In the genomic region with DNA sequence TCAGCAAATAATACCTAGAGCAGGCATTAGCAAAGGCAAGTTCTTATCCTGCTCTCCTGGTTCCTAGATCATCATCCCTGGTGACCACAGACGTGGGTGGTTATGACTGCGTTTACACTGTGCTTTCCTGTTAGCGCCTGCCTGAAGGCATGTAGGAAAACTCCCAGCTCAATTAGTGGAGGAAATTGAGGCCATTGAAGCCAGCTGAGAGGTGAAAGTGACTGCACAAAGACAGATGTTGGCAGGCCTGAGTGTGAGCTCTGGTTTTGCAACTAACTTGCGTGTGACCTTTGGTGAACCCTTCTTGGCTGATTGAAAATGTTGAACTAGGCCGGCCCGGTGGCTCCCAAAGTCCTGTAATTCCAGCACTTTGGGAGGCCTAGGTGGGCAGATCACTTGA, we compare ENCODE assay signal across 11 cellular contexts. TPM values are rescaled to one million over a fixed set of nuclear protein-coding genes. Genes with fewer than 3 reads are reported as not detected.
DNase-seq lines count a peak whose midpoint lies in the region; ATAC-seq and TF ChIP-seq lines count a peak whose summit lies in the region.
"Had no signal": no experiment of that assay in that cellular context is flagged by ENCODE, and none has a peak within 500 bp of the region (broad histone marks: within the 10 kb centered on the region; RNA-seq: fewer than 3 reads in every experiment).

No MANE protein-coding gene starts in this region.

- WGBS in mesendoderm (ENCODE audit: extremely low coverage, insufficient coverage, low lambda C conversion rate), result no CpG with 5 or more reads among the region's 6 CpGs

- no peaks in the 10 kb centered on the region for H3K79me2 ChIP-seq in mesendoderm (ENCODE audit: control insufficient read depth, insufficient read depth, low read length)

- H3K9me3 Mint-ChIP-seq in stimulated activated naive B cell treated with anti-CD40 and anti-IgM and Interleukin-4, amounts not matched to agents 10 μg/mL and 1 μg/mL and 100 μg/mL, for 72 hours, result no peaks in the 10 kb centered on the region
- H3K9me3 Mint-ChIP-seq in naive thymus-derived CD4-positive, alpha-beta T cell, result peaks cover 0 to 2% (median 0%) of the 10 kb centered on the region in 11 donors
- H3K9me3 Mint-ChIP-seq in activated CD8-positive, alpha-beta T cell treated with anti-CD3 and anti-CD28 coated beads for 36 hours, result no peaks in the 10 kb centered on the region
- H3K9me3 Mint-ChIP-seq: neural progenitor cell had no signal

- no peak overlapping the region for H3K4ac ChIP-seq in mesendoderm (ENCODE audit: low read depth, low read length)

- H3K4me1 ChIP-seq in mesendoderm (ENCODE audit: control insufficient read depth, low read depth, low read length), result no peaks in the 10 kb centered on the region
- no peaks in the 10 kb centered on the region for H3K4me1 ChIP-seq in naive thymus-derived CD4-positive, alpha-beta T cell (ENCODE audit: control insufficient read depth in 2 of 2, insufficient read depth in 2 of 2, low read length in 2 of 2)
- H3K4me1 ChIP-seq: neural progenitor cell had no signal

- intact Hi-C loops in naive thymus-derived CD4-positive, alpha-beta T cell (cut with micrococcal nuclease), result no loop called here
- intact Hi-C loops in activated CD8-positive, alpha-beta T cell treated with anti-CD3 and anti-CD28 coated beads for 36 hours (cut with micrococcal nuclease), result no loop called here

- no peak overlapping the region for H3K4me3 ChIP-seq in mesendoderm (ENCODE audit: low read length)
- H3K4me3 ChIP-seq in naive thymus-derived CD4-positive, alpha-beta T cell (ENCODE audit: low read length), result no peak overlapping the region
- H3K4me3 ChIP-seq: neural progenitor cell, tibial artery had no signal

- no peak overlapping the region for H2BK120ac ChIP-seq in mesendoderm (ENCODE audit: low read depth, low read length)

- H2BK15ac ChIP-seq in mesendoderm (replicated peaks; ENCODE audit: low read depth), result no peak overlapping the region

- no peak overlapping the region for H3K56ac ChIP-seq in mesendoderm (ENCODE audit: low read length)

- no peaks in the 10 kb centered on the region for H3K27me3 ChIP-seq in mesendoderm (ENCODE audit: insufficient read depth, low read length, poor library complexity)
- no peaks in the 10 kb centered on the region for H3K27me3 ChIP-seq in naive thymus-derived CD4-positive, alpha-beta T cell (ENCODE audit: control insufficient read depth in 2 of 2, insufficient read depth in 2 of 2, low read length in 2 of 2)
- H3K27me3 ChIP-seq: neural progenitor cell, tibial artery had no signal

- H4K8ac ChIP-seq in mesendoderm (ENCODE audit: low read depth, low read length), result no peak overlapping the region

- H3K36me3 Mint-ChIP-seq in stimulated activated naive B cell treated with anti-CD40 and anti-IgM and Interleukin-4, amounts not matched to agents 10 μg/mL and 1 μg/mL and 100 μg/mL, for 72 hours, result no peaks in the 10 kb centered on the region
- no peaks in the 10 kb centered on the region for H3K36me3 Mint-ChIP-seq in naive thymus-derived CD4-positive, alpha-beta T cell
- H3K36me3 Mint-ChIP-seq in activated CD8-positive, alpha-beta T cell treated with anti-CD3 and anti-CD28 coated beads for 36 hours (ENCODE audit: low read depth), result no peaks in the 10 kb centered on the region
- H3K36me3 Mint-ChIP-seq: neural progenitor cell had no signal

- no peak overlapping the region for H3K18ac ChIP-seq in mesendoderm (ENCODE audit: low read length)

- H3K36me3 ChIP-seq in mesendoderm (ENCODE audit: control insufficient read depth, insufficient read depth, low read length), result no peaks in the 10 kb centered on the region
- H3K36me3 ChIP-seq in naive thymus-derived CD4-positive, alpha-beta T cell (ENCODE audit: control insufficient read depth in 2 of 3, insufficient read depth in 3 of 3, low read length in 3 of 3), result no peaks in the 10 kb centered on the region
- H3K36me3 ChIP-seq: neural progenitor cell, tibial artery had no signal

- no peak overlapping the region for H3K23ac ChIP-seq in mesendoderm (ENCODE audit: low read length)

- H4K5ac ChIP-seq in mesendoderm (ENCODE audit: low read length), result no peak overlapping the region

- DNase-seq in EL, result peak; percentile 76
- DNase-seq in fibroblast of gingiva (ENCODE audit: low read depth), result peak; percentile 64
- peak; percentile 19 for DNase-seq in mesendoderm
- no peak for DNase-seq in NCI-H82 (lab: John Stamatoyannopoulos, UW)
- no peak for DNase-seq in stimulated activated naive B cell treated with anti-CD40 and anti-IgM and Interleukin-4, amounts not matched to agents 10 μg/mL and 1 μg/mL and 100 μg/mL, for 72 hours
- no peak for DNase-seq in naive thymus-derived CD4-positive, alpha-beta T cell
- DNase-seq in activated CD8-positive, alpha-beta T cell treated with anti-CD3 and anti-CD28 coated beads for 36 hours, result no peak
- DNase-seq: Calu3 had no signal

- no peaks in the 10 kb centered on the region for H3K4me1 Mint-ChIP-seq in stimulated activated naive B cell treated with anti-CD40 and anti-IgM and Interleukin-4, amounts not matched to agents 10 μg/mL and 1 μg/mL and 100 μg/mL, for 72 hours
- H3K4me1 Mint-ChIP-seq in naive thymus-derived CD4-positive, alpha-beta T cell, result no peaks in the 10 kb centered on the region
- H3K4me1 Mint-ChIP-seq in activated CD8-positive, alpha-beta T cell treated with anti-CD3 and anti-CD28 coated beads for 36 hours (ENCODE audit: low read depth), result no peaks in the 10 kb centered on the region
- H3K4me1 Mint-ChIP-seq: neural progenitor cell had no signal

- H3K4me3 Mint-ChIP-seq in stimulated activated naive B cell treated with anti-CD40 and anti-IgM and Interleukin-4, amounts not matched to agents 10 μg/mL and 1 μg/mL and 100 μg/mL, for 72 hours, result no peak overlapping the region
- no peak overlapping the region for H3K4me3 Mint-ChIP-seq in naive thymus-derived CD4-positive, alpha-beta T cell
- no peak overlapping the region for H3K4me3 Mint-ChIP-seq in activated CD8-positive, alpha-beta T cell treated with anti-CD3 and anti-CD28 coated beads for 36 hours
- H3K4me3 Mint-ChIP-seq: neural progenitor cell had no signal

- no peaks in the 10 kb centered on the region for H3K9me3 ChIP-seq in naive thymus-derived CD4-positive, alpha-beta T cell (ENCODE audit: control insufficient read depth in 2 of 3, low read length in 3 of 3)
- H3K9me3 ChIP-seq: tibial artery had no signal

- H3K79me1 ChIP-seq in mesendoderm (ENCODE audit: low read length), result no peaks in the 10 kb centered on the region

- H3K9ac ChIP-seq in mesendoderm (ENCODE audit: low read length), result no peak overlapping the region
- H3K9ac ChIP-seq: neural progenitor cell had no signal

- POLR2A ChIA-PET in naive thymus-derived CD4-positive, alpha-beta T cell (lab: Charles Lee), result no interaction called here
- POLR2A ChIA-PET in activated CD8-positive, alpha-beta T cell treated with anti-CD3 and anti-CD28 coated beads for 36 hours (lab: Charles Lee), result no interaction called here

- H3K27ac ChIP-seq in mesendoderm (ENCODE audit: low read depth, low read length), result no peak overlapping the region
- no peak overlapping the region for H3K27ac ChIP-seq in naive thymus-derived CD4-positive, alpha-beta T cell (ENCODE audit: low read depth, low read length)
- H3K27ac ChIP-seq: neural progenitor cell, tibial artery had no signal

- H3K27ac Mint-ChIP-seq in stimulated activated naive B cell treated with anti-CD40 and anti-IgM and Interleukin-4, amounts not matched to agents 10 μg/mL and 1 μg/mL and 100 μg/mL, for 72 hours, result no peak overlapping the region
- H3K27ac Mint-ChIP-seq in naive thymus-derived CD4-positive, alpha-beta T cell, result no peak overlapping the region
- H3K27ac Mint-ChIP-seq in activated CD8-positive, alpha-beta T cell treated with anti-CD3 and anti-CD28 coated beads for 36 hours, result no peak overlapping the region
- H3K27ac Mint-ChIP-seq: neural progenitor cell had no signal

- no peak for TF ChIP-seq CTCF in activated CD8-positive, alpha-beta T cell treated with anti-CD3 and anti-CD28 coated beads for 36 hours (IDR thresholded peaks at IDR 0.05)

- CTCF ChIA-PET in naive thymus-derived CD4-positive, alpha-beta T cell (lab: Charles Lee), result no interaction called here
- CTCF ChIA-PET in activated CD8-positive, alpha-beta T cell treated with anti-CD3 and anti-CD28 coated beads for 36 hours (lab: Charles Lee), result interaction anchor here (0.7 to 1.0 kb wide), 2 partner anchors 13 to 23 kb away, joined by 3 read pairs; no protein-coding TSS in a partner anchor

- H2AK5ac ChIP-seq in mesendoderm (ENCODE audit: low read length), result no peak overlapping the region

- no peak overlapping the region for H3K4me2 ChIP-seq in mesendoderm (ENCODE audit: low read length)
- H3K4me2 ChIP-seq: neural progenitor cell had no signal

- peaks cover 0 to under 1% of the 10 kb centered on the region in 2 donors for H3K27me3 Mint-ChIP-seq in stimulated activated naive B cell treated with anti-CD40 and anti-IgM and Interleukin-4, amounts not matched to agents 10 μg/mL and 1 μg/mL and 100 μg/mL, for 72 hours
- no peaks in the 10 kb centered on the region for H3K27me3 Mint-ChIP-seq in naive thymus-derived CD4-positive, alpha-beta T cell
- H3K27me3 Mint-ChIP-seq in activated CD8-positive, alpha-beta T cell treated with anti-CD3 and anti-CD28 coated beads for 36 hours, result no peaks in the 10 kb centered on the region

- H2BK5ac ChIP-seq in mesendoderm (ENCODE audit: low read length), result no peak overlapping the region

- no peak for ATAC-seq in stimulated activated naive B cell treated with anti-CD40 and anti-IgM and Interleukin-4, amounts not matched to agents 10 μg/mL and 1 μg/mL and 100 μg/mL, for 72 hours (replicated peaks)
- no peak for ATAC-seq in naive thymus-derived CD4-positive, alpha-beta T cell
- no peak for ATAC-seq in activated CD8-positive, alpha-beta T cell treated with anti-CD3 and anti-CD28 coated beads for 36 hours

RNA-seq across cellular contexts. Expression of gene NWD1, which starts 17.5 kb away (rescaled TPM):
- not detected for polyA plus RNA-seq in PFSK-1 (2012; ENCODE audit: insufficient read length, low read depth)
- polyA plus RNA-seq in mesendoderm (2013, experiment 1 of 2), result not detected
- polyA plus RNA-seq in mesendoderm (2013, experiment 2 of 2), result under 0.01 TPM
- not detected for total RNA-seq in naive thymus-derived CD4-positive, alpha-beta T cell
- polyA plus RNA-seq in naive thymus-derived CD4-positive, alpha-beta T cell, result not detected
- not detected for total RNA-seq in activated CD8-positive, alpha-beta T cell treated with anti-CD3 and anti-CD28 coated beads for 36 hours

RNA-seq across cellular contexts. Expression of gene TMEM38A, which starts 41.2 kb away (rescaled TPM):
- 1.1 TPM for polyA plus RNA-seq in PFSK-1 (2012; ENCODE audit: insufficient read length, low read depth)
- polyA plus RNA-seq in mesendoderm (2013, experiment 1 of 2), result 0.81 TPM
- 0.64 TPM for polyA plus RNA-seq in mesendoderm (2013, experiment 2 of 2)
- total RNA-seq in naive thymus-derived CD4-positive, alpha-beta T cell, result 1 to 10 TPM in 1 of 5 experiments, under 1 TPM in 4; 0.53 to 1.4 (median 0.76) TPM
- polyA plus RNA-seq in naive thymus-derived CD4-positive, alpha-beta T cell, result under 1 TPM; 0.27 to 0.36 TPM
- 1 to 10 TPM; 1.2 to 1.8 TPM for total RNA-seq in activated CD8-positive, alpha-beta T cell treated with anti-CD3 and anti-CD28 coated beads for 36 hours

RNA-seq across cellular contexts. Expression of gene SMIM7, which starts 42.2 kb away (rescaled TPM):
- polyA plus RNA-seq in PFSK-1 (2012; ENCODE audit: insufficient read length, low read depth), result 38.4 TPM
- 52.5 TPM for polyA plus RNA-seq in mesendoderm (2013, experiment 1 of 2)
- polyA plus RNA-seq in mesendoderm (2013, experiment 2 of 2), result 49.0 TPM
- 100 to 1,000 TPM in 2 of 5 experiments, 10 to 100 TPM in 3; 56.9 to 108 (median 78.5) TPM for total RNA-seq in naive thymus-derived CD4-positive, alpha-beta T cell
- 10 to 100 TPM; 65.1 to 81.9 TPM for polyA plus RNA-seq in naive thymus-derived CD4-positive, alpha-beta T cell
- total RNA-seq in activated CD8-positive, alpha-beta T cell treated with anti-CD3 and anti-CD28 coated beads for 36 hours, result 10 to 100 TPM; 48.0 to 55.0 TPM

Comparison
In these comparisons a context has a peak if more than half of its experiments do, and no peak if none do; other contexts are left out.
1. DNase-seq: peak in EL (single experiment), fibroblast of gingiva (single experiment) and mesendoderm (single experiment); none in NCI-H82 (single experiment), stimulated activated naive B cell treated with anti-CD40 and anti-IgM and Interleukin-4, amounts not matched to agents 10 μg/mL and 1 μg/mL and 100 μg/mL, for 72 hours (single experiment), naive thymus-derived CD4-positive, alpha-beta T cell (0 of 9) and activated CD8-positive, alpha-beta T cell treated with anti-CD3 and anti-CD28 coated beads for 36 hours (single experiment).